ENCODE assay signal across 27 cellular contexts in the genomic region with DNA sequence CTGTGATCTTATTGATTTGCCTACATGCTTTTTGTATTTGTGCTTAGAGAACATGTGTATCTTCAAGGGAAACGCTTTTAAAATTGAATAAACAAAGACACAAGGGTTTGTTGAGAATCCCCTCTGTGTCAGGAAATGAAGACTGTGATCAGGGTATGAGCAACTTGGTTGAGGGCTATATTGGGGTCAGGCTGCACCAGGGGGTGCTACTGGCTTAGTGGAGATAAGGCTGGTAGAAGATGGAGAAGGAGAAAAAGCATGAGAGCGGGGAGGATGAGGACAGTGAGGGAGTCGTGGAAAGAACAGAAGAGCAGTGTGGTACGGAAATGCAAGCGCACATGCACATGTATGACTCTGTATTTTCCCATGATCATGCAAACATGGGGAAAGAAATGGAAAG.
"Had no signal": no experiment of that assay in that cellular context is flagged by ENCODE, and none has a peak within 500 bp of the region (broad histone marks: within the 10 kb centered on the region; RNA-seq: fewer than 3 reads in every experiment).

No MANE protein-coding gene starts in this region.

- ATAC-seq: left cardiac atrium; left lung; lower lobe of right lung; naive thymus-derived CD8-positive, alpha-beta T cell; pancreas; right cardiac atrium; stimulated activated effector memory CD8-positive, alpha-beta T cell treated with anti-CD3 and anti-CD28 coated beads, Interleukin-12 subunit alpha, Interleukin-12 subunit beta, amount 100 ng/mL, for 72 hours; upper lobe of right lung had no signal

- H3K9me3 ChIP-seq: left lung, lower lobe of right lung, pancreas, prostate gland, sigmoid colon, spleen, suprapubic skin, thoracic aorta, tibial artery, upper lobe of right lung, uterus had no signal

- H3K27me3 ChIP-seq: left lung, pancreas, sigmoid colon, spleen, suprapubic skin, tibial artery, upper lobe of right lung, uterus had no signal

- H3K4me3 ChIP-seq: left lung, lower lobe of right lung, pancreas, prostate gland, sigmoid colon, spleen, suprapubic skin, thoracic aorta, tibial artery, upper lobe of right lung, uterus had no signal

- H3K27ac ChIP-seq: left lung, lower lobe of right lung, pancreas, prostate gland, sigmoid colon, spleen, suprapubic skin, thoracic aorta, tibial artery, upper lobe of right lung, uterus had no signal

- H3K4me1 ChIP-seq: left lung, lower lobe of right lung, pancreas, prostate gland, sigmoid colon, suprapubic skin, tibial artery, upper lobe of right lung, uterus had no signal

- H3K36me3 ChIP-seq: left lung, lower lobe of right lung, pancreas, prostate gland, sigmoid colon, spleen, suprapubic skin, thoracic aorta, tibial artery, upper lobe of right lung, uterus had no signal

- DNase-seq: hippocampal formation; kidney glomerular epithelial cell; left cardiac atrium; left lung; lower lobe of right lung; mammary epithelial cell; mesenchymal stem cell; naive thymus-derived CD8-positive, alpha-beta T cell; nucleus accumbens; pancreas; posterior cingulate gyrus; retina; right cardiac atrium; sigmoid colon; small intestine; spleen; stimulated activated CD4-positive, alpha-beta T cell treated with anti-CD3 and anti-CD28 coated beads, Interleukin-4, amount 100 ng/mL, for 24 hours; stimulated activated naive CD4-positive, alpha-beta T cell; tibial artery; trophoblast cell; upper lobe of right lung; uterus had no signal

- FAIRE-seq: keratinocyte, pancreas, small intestine had no signal
